In genomic region chr22:30005213-30005857, GRCh38 we compare ENCODE assay signal across 8 cellular contexts.
DNase-seq lines count a peak whose midpoint lies in the region; ATAC-seq and TF ChIP-seq lines count a peak whose summit lies in the region.

No MANE protein-coding gene starts in this region.

- intact Hi-C loops in posterior cingulate gyrus (cut with DNase I) (loop anchor here (10.0 kb wide), 5 partner anchors 79 to 371 kb away; partner anchors contain the start of gene HORMAD2), vagina (cut with DNase I) (loop anchor here (10.0 kb wide), 1 partner anchor 281 kb away; the partner anchor contains the start of gene CABP7)

- H3K27me3 ChIP-seq in vagina = no peaks in the 10 kb centered on the region

- CTCF ChIA-PET in activated naive CD4-positive, alpha-beta T cell treated with anti-CD3 and anti-CD28 coated beads, Interleukin-2, amount 10 ng/mL, durations not matched to agents 7 days and 5 days (lab: Charles Lee) = interaction anchor here (0.6 to 2.5 kb wide), 32 partner anchors 9 to 394 kb away, joined by 3 to 21 read pairs (median 4); partner anchors contain the start of genes MTMR3 and ZMAT5

- DNase-seq in DMS153 (lab: John Stamatoyannopoulos, UW) = peak; percentile 55
- peak; percentile 23 for DNase-seq in KG1 (lab: John Stamatoyannopoulos, UW)
- peak; percentile 86 for DNase-seq in SK-MEL-5 (ENCODE audit: low read depth, low spot score)
- peak; percentile 77 for DNase-seq in activated naive CD4-positive, alpha-beta T cell treated with anti-CD3 and anti-CD28 coated beads, Interleukin-2, amount 10 ng/mL, durations not matched to agents 7 days and 5 days
- DNase-seq in glomerular endothelial cell (ENCODE audit: extremely low read depth, low read depth, low spot score) = peak; percentile 55
- DNase-seq in posterior cingulate gyrus = peak in 9 of 10 donors; percentile 37 to 95 (median 78)
- DNase-seq in vagina (ENCODE audit: extremely low spot score in 2 of 2) = no peak

- H3K27ac Mint-ChIP-seq in activated naive CD4-positive, alpha-beta T cell treated with anti-CD3 and anti-CD28 coated beads, Interleukin-2, amount 10 ng/mL, durations not matched to agents 7 days and 5 days = peak overlapping the region; percentile 58

- no peaks in the 10 kb centered on the region for H3K9me3 ChIP-seq in vagina

- peak; percentile 64 to 86 (median 85) for TF ChIP-seq CTCF in vagina (IDR thresholded peaks at IDR 0.05)

- H3K4me1 ChIP-seq in vagina = peaks cover 3% of the 10 kb centered on the region

- H3K27ac ChIP-seq in vagina = no peak overlapping the region

- H3K9me3 Mint-ChIP-seq in activated naive CD4-positive, alpha-beta T cell treated with anti-CD3 and anti-CD28 coated beads, Interleukin-2, amount 10 ng/mL, durations not matched to agents 7 days and 5 days = no peaks in the 10 kb centered on the region

- H3K36me3 Mint-ChIP-seq in activated naive CD4-positive, alpha-beta T cell treated with anti-CD3 and anti-CD28 coated beads, Interleukin-2, amount 10 ng/mL, durations not matched to agents 7 days and 5 days = peaks cover 25% of the 10 kb centered on the region

- no peak overlapping the region for H3K4me3 Mint-ChIP-seq in activated naive CD4-positive, alpha-beta T cell treated with anti-CD3 and anti-CD28 coated beads, Interleukin-2, amount 10 ng/mL, durations not matched to agents 7 days and 5 days

- no peak overlapping the region for H3K4me3 ChIP-seq in vagina

- peaks cover 11% of the 10 kb centered on the region for H3K4me1 Mint-ChIP-seq in activated naive CD4-positive, alpha-beta T cell treated with anti-CD3 and anti-CD28 coated beads, Interleukin-2, amount 10 ng/mL, durations not matched to agents 7 days and 5 days

- H3K36me3 ChIP-seq in vagina = peaks cover 0 to 33% of the 10 kb centered on the region in 2 donors

- no peak for ATAC-seq in GM21390 (IDR thresholded peaks at IDR 0.05; ENCODE audit: unreplicated experiment)

- no peaks in the 10 kb centered on the region for H3K27me3 Mint-ChIP-seq in activated naive CD4-positive, alpha-beta T cell treated with anti-CD3 and anti-CD28 coated beads, Interleukin-2, amount 10 ng/mL, durations not matched to agents 7 days and 5 days

- TF ChIP-seq POLR2A in vagina (IDR thresholded peaks at IDR 0.05) = no peak

- in situ Hi-C loops in SK-MEL-5 (cut with HindIII; ENCODE audit: low pct_unique_long_range_greater_than_20kb, low sequenced_read_pairs) = no loop called here

Comparison
In these comparisons a context has a peak if more than half of its experiments do, and no peak if none do; other contexts are left out.
1. DNase-seq: peak in DMS153 (single experiment), KG1 (single experiment), SK-MEL-5 (single experiment), activated naive CD4-positive, alpha-beta T cell treated with anti-CD3 and anti-CD28 coated beads, Interleukin-2, amount 10 ng/mL, durations not matched to agents 7 days and 5 days (single experiment), glomerular endothelial cell (single experiment) and posterior cingulate gyrus (9 of 10); none in vagina (0 of 2).